Comparison of ENCODE assay signal across 1 cellular context in the genomic region with DNA sequence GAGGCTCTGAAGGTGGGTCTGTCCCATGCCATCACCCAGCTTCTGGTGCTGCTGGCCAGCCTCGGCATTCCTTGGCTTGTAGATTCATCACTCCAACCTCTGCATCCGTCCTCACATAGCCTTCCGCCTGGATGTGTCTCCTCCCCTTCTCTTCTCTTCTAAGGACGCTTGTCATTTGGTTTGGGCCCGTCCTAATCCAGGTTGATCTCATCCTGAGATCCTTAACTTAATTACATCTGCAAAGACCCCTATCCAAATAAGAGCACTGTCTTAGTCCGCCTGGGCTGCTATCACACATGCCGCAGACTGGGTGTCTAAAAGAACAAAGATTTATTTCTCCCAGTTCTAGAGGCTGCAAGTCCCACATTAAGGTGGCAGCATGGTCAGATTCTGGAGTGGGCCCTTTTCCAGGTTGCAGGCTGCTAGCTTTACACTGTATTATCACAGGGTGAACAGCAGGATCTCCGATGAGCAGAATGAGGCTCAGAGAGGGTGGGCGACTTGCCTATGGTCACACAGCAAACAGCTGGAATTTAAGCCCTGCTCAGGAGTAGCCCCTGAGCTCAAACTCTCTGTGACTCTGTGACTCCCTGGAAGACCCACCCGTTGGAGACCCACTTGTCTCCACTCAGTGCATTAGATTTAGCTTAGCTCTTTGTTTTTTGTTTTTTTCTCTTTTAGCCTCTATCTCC.
TF ChIP-seq lines count a peak whose summit lies in the region.

No MANE protein-coding gene starts in this region.

TF ChIP-seq in HepG2, 621 proteins besides CTCF, POLR2A, EP300 and RAD21:
- TF ChIP-seq ZNF768 (CRISPR knock-in tag; IDR thresholded peaks at IDR 0.05) (peak; percentile 88), ZNF234 (CRISPR knock-in tag; conservative IDR thresholded peaks at IDR 0.05) (no peak)
TF ChIP-seq in HepG2: peak in this region for 1.
